Comparison of ENCODE assay signal across 20 cellular contexts in genomic region chr7:155154586-155154985, GRCh38.
A peak's percentile ranks its signal among the peaks of the same experiment; 100 is the strongest.
DNase-seq lines count a peak whose midpoint lies in the region; ATAC-seq and TF ChIP-seq lines count a peak whose summit lies in the region.
"Had no signal": no experiment of that assay in that cellular context is flagged by ENCODE, and none has a peak within 500 bp of the region (broad histone marks: within the 10 kb centered on the region; RNA-seq: fewer than 3 reads in every experiment).

No MANE protein-coding gene starts in this region.

- no peak overlapping the region for H3K27ac Mint-ChIP-seq in endothelial cell (ENCODE audit: unreplicated experiment)
- no peak overlapping the region for H3K27ac Mint-ChIP-seq in neural progenitor cell
- H3K27ac Mint-ChIP-seq in activated CD4-positive, alpha-beta T cell treated with anti-CD3 and anti-CD28 coated beads, Interleukin-2, amount 10 ng/mL, durations not matched to agents 7 days and 5 days: no peak overlapping the region
- H3K27ac Mint-ChIP-seq: B cell; CD4-positive, alpha-beta T cell; CD8-positive, alpha-beta T cell had no signal

- H3K4me2 ChIP-seq in neural progenitor cell: no peak overlapping the region
- H3K4me2 ChIP-seq: A549; BLaER1 treated with 17β-estradiol and CSF1 and Interleukin-3, amounts not matched to agents 10 nM and 100 nM had no signal

- no peak overlapping the region for H2AFZ ChIP-seq in neural progenitor cell (replicated peaks)

- H3K4me3 ChIP-seq in lung: no peak overlapping the region
- no peak overlapping the region for H3K4me3 ChIP-seq in neural progenitor cell
- H3K4me3 ChIP-seq: A549; BLaER1 treated with 17β-estradiol and CSF1 and Interleukin-3, amounts not matched to agents 10 nM and 100 nM had no signal

- no peaks in the 10 kb centered on the region for H3K79me2 ChIP-seq in neural progenitor cell (ENCODE audit: low read depth)

- H3K27me3 Mint-ChIP-seq in endothelial cell (ENCODE audit: unreplicated experiment) (peaks cover 4% of the 10 kb centered on the region), neural progenitor cell (ENCODE audit: insufficient read depth, low read depth) (peaks cover 5% of the 10 kb centered on the region)
- peaks cover 4% of the 10 kb centered on the region for H3K27me3 Mint-ChIP-seq in activated CD4-positive, alpha-beta T cell treated with anti-CD3 and anti-CD28 coated beads, Interleukin-2, amount 10 ng/mL, durations not matched to agents 7 days and 5 days

- H3K4me1 Mint-ChIP-seq in endothelial cell (ENCODE audit: unreplicated experiment): no peaks in the 10 kb centered on the region
- no peaks in the 10 kb centered on the region for H3K4me1 Mint-ChIP-seq in neural progenitor cell
- no peaks in the 10 kb centered on the region for H3K4me1 Mint-ChIP-seq in activated CD4-positive, alpha-beta T cell treated with anti-CD3 and anti-CD28 coated beads, Interleukin-2, amount 10 ng/mL, durations not matched to agents 7 days and 5 days
- H3K4me1 Mint-ChIP-seq: B cell had no signal

- H3K4me1 ChIP-seq in lung (ENCODE audit: control insufficient read depth in 2 of 2, insufficient read depth in 2 of 2, low read length in 2 of 2) (no peaks in the 10 kb centered on the region), neural progenitor cell (no peaks in the 10 kb centered on the region)
- H3K4me1 ChIP-seq: A549; BLaER1 treated with 17β-estradiol and CSF1 and Interleukin-3, amounts not matched to agents 10 nM and 100 nM; Caco-2 had no signal

- TF ChIP-seq CTCF in endothelial cell (IDR thresholded peaks at IDR 0.05; ENCODE audit: unreplicated experiment) (no peak), lung (IDR thresholded peaks at IDR 0.05; ENCODE audit: control extremely low read depth, extremely low read depth) (no peak), neural progenitor cell (IDR thresholded peaks at IDR 0.05) (no peak)

- CTCF ChIA-PET in activated CD4-positive, alpha-beta T cell treated with anti-CD3 and anti-CD28 coated beads, Interleukin-2, amount 10 ng/mL, durations not matched to agents 7 days and 5 days (lab: Charles Lee): no interaction called here

- H3K36me3 ChIP-seq in lung (ENCODE audit: control insufficient read depth in 2 of 2, insufficient read depth in 2 of 2, low read length in 2 of 2) (no peaks in the 10 kb centered on the region), neural progenitor cell (no peaks in the 10 kb centered on the region)
- H3K36me3 ChIP-seq: BLaER1 treated with 17β-estradiol and CSF1 and Interleukin-3, amounts not matched to agents 10 nM and 100 nM had no signal

- H4K20me1 ChIP-seq in neural progenitor cell (ENCODE audit: low read depth): no peaks in the 10 kb centered on the region
- H4K20me1 ChIP-seq: BLaER1 treated with 17β-estradiol and CSF1 and Interleukin-3, amounts not matched to agents 10 nM and 100 nM had no signal

- H3K9me3 Mint-ChIP-seq in endothelial cell (ENCODE audit: unreplicated experiment): peaks cover 16% of the 10 kb centered on the region
- H3K9me3 Mint-ChIP-seq in neural progenitor cell: peaks cover 6% of the 10 kb centered on the region
- peaks cover 6% of the 10 kb centered on the region for H3K9me3 Mint-ChIP-seq in activated CD4-positive, alpha-beta T cell treated with anti-CD3 and anti-CD28 coated beads, Interleukin-2, amount 10 ng/mL, durations not matched to agents 7 days and 5 days

- no peak overlapping the region for H3K9ac ChIP-seq in neural progenitor cell
- H3K9ac ChIP-seq: BLaER1 treated with 17β-estradiol and CSF1 and Interleukin-3, amounts not matched to agents 10 nM and 100 nM had no signal

- DNase-seq in activated CD8-positive, alpha-beta memory T cell treated with anti-CD3 and anti-CD28 coated beads for 24 hours: peak; percentile 3
- no peak for DNase-seq in activated CD8-positive, alpha-beta memory T cell treated with anti-CD3 and anti-CD28 coated beads, Interleukin-2, amount 50 U/mL, for 48 hours
- no peak for DNase-seq in endothelial cell (ENCODE audit: low spot score)
- peak; percentile 3 for DNase-seq in lung (ENCODE audit: low spot score)
- no peak for DNase-seq in neural progenitor cell (ENCODE audit: low spot score)
- no peak for DNase-seq in stimulated activated naive CD4-positive, alpha-beta T cell (lab: John Stamatoyannopoulos, UW)
- DNase-seq in activated CD4-positive, alpha-beta T cell treated with anti-CD3 and anti-CD28 coated beads, Interleukin-2, amount 10 ng/mL, durations not matched to agents 7 days and 5 days: no peak
- DNase-seq: AML-193; Caco-2; Calu3; CD4-positive, alpha-beta T cell; CD8-positive, alpha-beta T cell; DMS79 treated with DMSO at 0.1 percent for 48 hours; GF-D8 had no signal

- H3K4me3 Mint-ChIP-seq in endothelial cell (ENCODE audit: unreplicated experiment): peak overlapping the region; percentile 39
- H3K4me3 Mint-ChIP-seq in neural progenitor cell: peak overlapping the region; percentile 12
- H3K4me3 Mint-ChIP-seq in activated CD4-positive, alpha-beta T cell treated with anti-CD3 and anti-CD28 coated beads, Interleukin-2, amount 10 ng/mL, durations not matched to agents 7 days and 5 days: no peak overlapping the region
- H3K4me3 Mint-ChIP-seq: B cell; CD4-positive, alpha-beta T cell; CD8-positive, alpha-beta T cell had no signal

- no peak overlapping the region for H3K27ac ChIP-seq in lung (ENCODE audit: low read depth in 1 of 2, low read length in 1 of 2)
- no peak overlapping the region for H3K27ac ChIP-seq in neural progenitor cell
- H3K27ac ChIP-seq: 22Rv1; A549; BLaER1 treated with 17β-estradiol and CSF1 and Interleukin-3, amounts not matched to agents 10 nM and 100 nM; C4-2B had no signal

- H3K27me3 ChIP-seq in lung (ENCODE audit: control insufficient read depth, insufficient read depth): peaks cover 2% of the 10 kb centered on the region
- no peaks in the 10 kb centered on the region for H3K27me3 ChIP-seq in neural progenitor cell
- H3K27me3 ChIP-seq: BLaER1 treated with 17β-estradiol and CSF1 and Interleukin-3, amounts not matched to agents 10 nM and 100 nM had no signal

- peaks cover 10% of the 10 kb centered on the region for H3K36me3 Mint-ChIP-seq in endothelial cell (ENCODE audit: low read depth, unreplicated experiment)
- H3K36me3 Mint-ChIP-seq in neural progenitor cell: no peaks in the 10 kb centered on the region
- H3K36me3 Mint-ChIP-seq in activated CD4-positive, alpha-beta T cell treated with anti-CD3 and anti-CD28 coated beads, Interleukin-2, amount 10 ng/mL, durations not matched to agents 7 days and 5 days (ENCODE audit: low read depth): no peaks in the 10 kb centered on the region
- H3K36me3 Mint-ChIP-seq: CD8-positive, alpha-beta T cell had no signal

- WGBS in lung, 2 donors: 67 to 78% methylated on average over 10 of the region's 10 CpGs

- POLR2A ChIA-PET in activated CD4-positive, alpha-beta T cell treated with anti-CD3 and anti-CD28 coated beads, Interleukin-2, amount 10 ng/mL, durations not matched to agents 7 days and 5 days (lab: Charles Lee): no interaction called here

- H3F3A ChIP-seq in neural progenitor cell (ENCODE audit: low read depth): no peaks in the 10 kb centered on the region

- H3K9me3 ChIP-seq in lung (ENCODE audit: control insufficient read depth in 2 of 2, insufficient read depth in 1 of 2, low read length in 1 of 2) (peaks cover 0 to 12% of the 10 kb centered on the region in 2 donors), neural progenitor cell (ENCODE audit: low read depth) (no peaks in the 10 kb centered on the region)

- ATAC-seq in lung (ENCODE audit: insufficient read depth, low FRiP score): no peak
- no peak for ATAC-seq in GM21423 (IDR thresholded peaks at IDR 0.05; ENCODE audit: unreplicated experiment)
- ATAC-seq: A549; CD8-positive, alpha-beta T cell had no signal

Comparison
In these comparisons a context has a peak if more than half of its experiments do, and no peak if none do; other contexts are left out.
1. DNase-seq: peak in activated CD8-positive, alpha-beta memory T cell treated with anti-CD3 and anti-CD28 coated beads for 24 hours (single experiment) and lung (single experiment); none in activated CD8-positive, alpha-beta memory T cell treated with anti-CD3 and anti-CD28 coated beads, Interleukin-2, amount 50 U/mL, for 48 hours (single experiment), endothelial cell (single experiment), neural progenitor cell (single experiment), stimulated activated naive CD4-positive, alpha-beta T cell (0 of 6) and activated CD4-positive, alpha-beta T cell treated with anti-CD3 and anti-CD28 coated beads, Interleukin-2, amount 10 ng/mL, durations not matched to agents 7 days and 5 days (single experiment).